1 cellular context compared by ENCODE assay signal in genomic region chr14:23114120-23114458, GRCh38.
TF ChIP-seq lines count a peak whose summit lies in the region.

No MANE protein-coding gene starts in this region.

TF ChIP-seq in H1, 55 proteins besides CTCF, POLR2A, EP300 and RAD21:
- TF ChIP-seq PHF8 (conservative IDR thresholded peaks at IDR 0.05; ENCODE audit: low read depth, low read length) (no peak), USF2 (IDR thresholded peaks at IDR 0.05; ENCODE audit: low read length) (no peak), JUND (IDR thresholded peaks at IDR 0.05; ENCODE audit: low read length) (no peak), RFX5 (IDR thresholded peaks at IDR 0.05; ENCODE audit: borderline replicate concordance, low read depth, low read length) (no peak), SUZ12 (IDR thresholded peaks at IDR 0.05; ENCODE audit: low read length) (no peak), CHD7 (IDR thresholded peaks at IDR 0.05; ENCODE audit: insufficient replicate concordance, low read length) (no peak), POU5F1 (IDR thresholded peaks at IDR 0.05; ENCODE audit: low read depth, low read length) (no peak), KDM5A (IDR thresholded peaks at IDR 0.05; ENCODE audit: low read length) (no peak), EGR1 (IDR thresholded peaks at IDR 0.05; ENCODE audit: borderline replicate concordance, low read depth, low read length) (no peak), SAP30 (IDR thresholded peaks at IDR 0.05; ENCODE audit: insufficient read depth, insufficient replicate concordance, low read length) (no peak), JUN (IDR thresholded peaks at IDR 0.05; ENCODE audit: low read depth, low read length) (no peak), GABPA (IDR thresholded peaks at IDR 0.05; ENCODE audit: borderline replicate concordance, insufficient read depth, low read length) (no peak), SIN3A (conservative IDR thresholded peaks at IDR 0.05 in 1 of 2, IDR thresholded peaks at IDR 0.05 in 1 of 2; ENCODE audit: low read depth in 1 of 2, low read length in 2 of 2) (no peak), CBX8 (IDR thresholded peaks at IDR 0.05; ENCODE audit: borderline replicate concordance, low read depth, low read length) (no peak), KDM4A (IDR thresholded peaks at IDR 0.05; ENCODE audit: low read depth, low read length, severe bottlenecking) (no peak)
